ENCODE assay signal across 38 cellular contexts in the genomic region with DNA sequence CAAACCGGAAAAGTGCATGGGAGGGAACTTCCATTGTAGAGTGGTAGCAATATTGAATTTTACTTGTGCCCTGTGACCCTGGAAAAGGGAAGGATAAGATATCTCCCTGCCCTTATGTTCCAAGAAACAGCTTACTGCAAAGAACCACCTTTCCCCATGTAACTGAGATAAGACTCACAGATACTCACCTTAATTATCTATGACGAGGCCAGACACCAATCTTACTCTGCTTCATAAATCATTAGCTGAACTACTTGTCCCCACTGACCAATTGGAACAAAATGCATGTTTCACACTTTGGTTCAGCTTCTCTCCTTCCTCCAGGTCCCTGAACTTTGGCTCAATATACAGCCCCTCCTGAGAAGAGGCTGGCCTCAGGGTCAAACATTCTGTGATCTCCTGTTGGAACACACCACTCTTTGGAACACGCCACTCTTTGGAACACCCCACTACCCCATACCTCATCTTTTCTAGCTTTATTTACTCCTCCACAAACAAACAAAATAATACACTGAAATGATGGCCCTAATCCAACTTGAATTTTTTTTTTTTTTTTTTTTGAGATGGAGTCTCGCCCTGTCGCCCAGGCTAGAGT. TPM values are rescaled to one million over a fixed set of nuclear protein-coding genes. Genes with fewer than 3 reads are reported as not detected.
"Had no signal": no experiment of that assay in that cellular context is flagged by ENCODE, and none has a peak within 500 bp of the region (broad histone marks: within the 10 kb centered on the region; RNA-seq: fewer than 3 reads in every experiment).

No MANE protein-coding gene starts in this region.

- H3K27ac ChIP-seq: ascending aorta, WERI-Rb-1 had no signal

- H3K27me3 ChIP-seq: ascending aorta had no signal

- H3K9me3 Mint-ChIP-seq: activated CD4-positive, alpha-beta memory T cell treated with anti-CD3 and anti-CD28 coated beads, Interleukin-2, amount 10 ng/mL, durations not matched to agents 7 days and 5 days; activated CD4-positive, alpha-beta T cell treated with anti-CD3 and anti-CD28 coated beads, Interleukin-2, amount 10 ng/mL, durations not matched to agents 7 days and 5 days; activated naive CD4-positive, alpha-beta T cell treated with anti-CD3 and anti-CD28 coated beads, Interleukin-2, amount 10 ng/mL, durations not matched to agents 7 days and 5 days; activated naive CD4-positive, alpha-beta T cell treated with anti-CD3 and anti-CD28 coated beads, Interleukin-2, amount 50 U/mL, for 24 hours; activated naive CD8-positive, alpha-beta T cell treated with anti-CD3 and anti-CD28 coated beads, Interleukin-2, amount 10 ng/mL, durations not matched to agents 7 days and 5 days; activated naive CD8-positive, alpha-beta T cell treated with anti-CD3 and anti-CD28 coated beads, Interleukin-2, amount 50 U/mL, for 24 hours; activated T-cell treated with anti-CD3 and anti-CD28 coated beads, Interleukin-2, amount 50 U/mL, for 24 hours; activated T-helper 2 cell treated with anti-CD3 and anti-CD28 coated beads, Interferon-gamma antibody, Interleukin-2, Interleukin-4, amounts not matched to agents 10 μg/mL and 5 μg/mL and 100 μg/mL, durations not matched to agents 14 hours and 24 hours and 36 hours; brain; T-cell; T-helper 2 cell treated with Interferon-gamma antibody and Interleukin-4, amounts not matched to agents 5 μg/mL and 100 μg/mL, for 36 hours; WTC11 had no signal

- H3K4me3 Mint-ChIP-seq: activated CD4-positive, alpha-beta memory T cell treated with anti-CD3 and anti-CD28 coated beads, Interleukin-2, amount 10 ng/mL, durations not matched to agents 7 days and 5 days; activated CD4-positive, alpha-beta T cell treated with anti-CD3 and anti-CD28 coated beads for 36 hours; activated CD4-positive, alpha-beta T cell treated with anti-CD3 and anti-CD28 coated beads, Interleukin-2, amount 10 ng/mL, durations not matched to agents 7 days and 5 days; activated CD8-positive, alpha-beta memory T cell treated with anti-CD3 and anti-CD28 coated beads, Interleukin-2, amount 10 ng/mL, durations not matched to agents 7 days and 5 days; activated CD8-positive, alpha-beta T cell treated with anti-CD3 and anti-CD28 coated beads, Interleukin-2, amount 10 ng/mL, durations not matched to agents 7 days and 5 days; activated naive CD4-positive, alpha-beta T cell treated with anti-CD3 and anti-CD28 coated beads, Interleukin-2, amount 10 ng/mL, durations not matched to agents 7 days and 5 days; activated naive CD4-positive, alpha-beta T cell treated with anti-CD3 and anti-CD28 coated beads, Interleukin-2, amount 50 U/mL, for 24 hours; activated naive CD8-positive, alpha-beta T cell; activated naive CD8-positive, alpha-beta T cell treated with anti-CD3 and anti-CD28 coated beads, Interleukin-2, amount 10 ng/mL, durations not matched to agents 7 days and 5 days; activated naive CD8-positive, alpha-beta T cell treated with anti-CD3 and anti-CD28 coated beads, Interleukin-2, amount 50 U/mL, for 24 hours; activated T-cell treated with anti-CD3 and anti-CD28 coated beads, Interleukin-2, amount 50 U/mL, for 24 hours; T-cell; T-helper 2 cell treated with Interferon-gamma antibody and Interleukin-4, amounts not matched to agents 5 μg/mL and 100 μg/mL, for 36 hours; WTC11 had no signal

- H3K36me3 ChIP-seq: ascending aorta, WERI-Rb-1 had no signal

- FAIRE-seq: TTC549 had no signal

- ATAC-seq: activated CD4-positive, alpha-beta T cell treated with anti-CD3 and anti-CD28 coated beads for 36 hours; activated CD4-positive, CD25-positive, alpha-beta regulatory T cell treated with anti-CD3 and anti-CD28 coated beads, Interleukin-2, amount 50 U/mL, for 24 hours; activated CD8-positive, alpha-beta memory T cell treated with anti-CD3 and anti-CD28 coated beads, Interleukin-2, amount 10 ng/mL, durations not matched to agents 7 days and 5 days; activated CD8-positive, alpha-beta T cell treated with anti-CD3 and anti-CD28 coated beads, Interleukin-2, amount 10 ng/mL, durations not matched to agents 7 days and 5 days; activated naive CD8-positive, alpha-beta T cell treated with anti-CD3 and anti-CD28 coated beads, Interleukin-2, amount 50 U/mL, for 24 hours; T-cell had no signal

- H3K4me1 ChIP-seq: ascending aorta had no signal

- H3K36me3 Mint-ChIP-seq: activated CD8-positive, alpha-beta memory T cell treated with anti-CD3 and anti-CD28 coated beads, Interleukin-2, amount 10 ng/mL, durations not matched to agents 7 days and 5 days; activated naive CD4-positive, alpha-beta T cell treated with anti-CD3 and anti-CD28 coated beads, Interleukin-2, amount 10 ng/mL, durations not matched to agents 7 days and 5 days; activated naive CD4-positive, alpha-beta T cell treated with anti-CD3 and anti-CD28 coated beads, Interleukin-2, amount 50 U/mL, for 24 hours; activated naive CD8-positive, alpha-beta T cell; activated naive CD8-positive, alpha-beta T cell treated with anti-CD3 and anti-CD28 coated beads, Interleukin-2, amount 10 ng/mL, durations not matched to agents 7 days and 5 days; brain; T-cell; WTC11 had no signal

- DNase-seq: activated CD4-positive, alpha-beta memory T cell treated with anti-CD3 and anti-CD28 coated beads, Interleukin-2, amount 10 ng/mL, durations not matched to agents 7 days and 5 days; activated CD4-positive, alpha-beta T cell treated with anti-CD3 and anti-CD28 coated beads for 1 hour; activated CD4-positive, alpha-beta T cell treated with anti-CD3 and anti-CD28 coated beads for 36 hours; activated CD4-positive, alpha-beta T cell treated with anti-CD3 and anti-CD28 coated beads for 48 hours; activated CD4-positive, alpha-beta T cell treated with anti-CD3 and anti-CD28 coated beads, Interleukin-2, amount 10 ng/mL, durations not matched to agents 7 days and 5 days; activated CD4-positive, alpha-beta T cell treated with anti-CD3 and anti-CD28 coated beads, Interleukin-2, amount 50 U/mL, for 48 hours; activated CD4-positive, CD25-positive, alpha-beta regulatory T cell; activated CD8-positive, alpha-beta memory T cell treated with anti-CD3 and anti-CD28 coated beads for 24 hours; activated CD8-positive, alpha-beta memory T cell treated with anti-CD3 and anti-CD28 coated beads, Interleukin-2, amount 10 ng/mL, durations not matched to agents 7 days and 5 days; activated CD8-positive, alpha-beta memory T cell treated with anti-CD3 and anti-CD28 coated beads, Interleukin-2, amount 50 U/mL, for 48 hours; activated CD8-positive, alpha-beta T cell treated with anti-CD3 and anti-CD28 coated beads, Interleukin-2, amount 10 ng/mL, durations not matched to agents 7 days and 5 days; activated effector memory CD4-positive, alpha-beta T cell treated with Interleukin-2 at 50 U/mL for 16 hours; activated gamma-delta T cell; activated naive CD4-positive, alpha-beta T cell treated with anti-CD3 and anti-CD28 coated beads, Interleukin-2, amount 10 ng/mL, durations not matched to agents 7 days and 5 days; activated naive CD4-positive, alpha-beta T cell treated with Interleukin-2 at 50 U/mL for 16 hours; activated naive CD8-positive, alpha-beta T cell treated with anti-CD3 and anti-CD28 coated beads, Interleukin-2, amount 10 ng/mL, durations not matched to agents 7 days and 5 days; activated naive CD8-positive, alpha-beta T cell treated with anti-CD3 and anti-CD28 coated beads, Interleukin-2, amount 50 U/mL, for 24 hours; activated T-cell treated with anti-CD3 and anti-CD28 coated beads, Interleukin-2, amount 50 U/mL, for 24 hours; activated T-cell treated with anti-CD3 and anti-CD28 coated beads, Interleukin-2, amount 50 U/mL, for 48 hours; amygdala; anterior cingulate cortex; central memory CD4-positive, alpha-beta T cell; T-cell; T-helper 2 cell; T-helper 9 cell; WERI-Rb-1 had no signal

- H3K4me3 ChIP-seq: ascending aorta had no signal

- H3K9me3 ChIP-seq: ascending aorta had no signal

- H3K27ac Mint-ChIP-seq: activated CD4-positive, alpha-beta memory T cell treated with anti-CD3 and anti-CD28 coated beads, Interleukin-2, amount 10 ng/mL, durations not matched to agents 7 days and 5 days; activated CD4-positive, alpha-beta T cell treated with anti-CD3 and anti-CD28 coated beads for 36 hours; activated CD4-positive, alpha-beta T cell treated with anti-CD3 and anti-CD28 coated beads, Interleukin-2, amount 10 ng/mL, durations not matched to agents 7 days and 5 days; activated CD8-positive, alpha-beta memory T cell treated with anti-CD3 and anti-CD28 coated beads, Interleukin-2, amount 10 ng/mL, durations not matched to agents 7 days and 5 days; activated CD8-positive, alpha-beta T cell treated with anti-CD3 and anti-CD28 coated beads, Interleukin-2, amount 10 ng/mL, durations not matched to agents 7 days and 5 days; activated naive CD4-positive, alpha-beta T cell treated with anti-CD3 and anti-CD28 coated beads, Interleukin-2, amount 10 ng/mL, durations not matched to agents 7 days and 5 days; activated naive CD4-positive, alpha-beta T cell treated with anti-CD3 and anti-CD28 coated beads, Interleukin-2, amount 50 U/mL, for 24 hours; activated naive CD8-positive, alpha-beta T cell; activated naive CD8-positive, alpha-beta T cell treated with anti-CD3 and anti-CD28 coated beads, Interleukin-2, amount 10 ng/mL, durations not matched to agents 7 days and 5 days; activated naive CD8-positive, alpha-beta T cell treated with anti-CD3 and anti-CD28 coated beads, Interleukin-2, amount 50 U/mL, for 24 hours; activated T-cell treated with anti-CD3 and anti-CD28 coated beads, Interleukin-2, amount 50 U/mL, for 24 hours; activated T-helper 2 cell treated with anti-CD3 and anti-CD28 coated beads, Interferon-gamma antibody, Interleukin-2, Interleukin-4, amounts not matched to agents 10 μg/mL and 5 μg/mL and 100 μg/mL, durations not matched to agents 14 hours and 24 hours and 36 hours; brain; T-cell; T-helper 2 cell treated with Interferon-gamma antibody and Interleukin-4, amounts not matched to agents 5 μg/mL and 100 μg/mL, for 36 hours; WTC11 had no signal

RNA-seq across cellular contexts. Expression of a gene that starts 6.9 kb away (rescaled TPM):
- total RNA-seq: activated CD4-positive, alpha-beta memory T cell treated with anti-CD3 and anti-CD28 coated beads, Interleukin-2, amount 10 ng/mL, durations not matched to agents 7 days and 5 days; activated CD4-positive, alpha-beta T cell treated with anti-CD3 and anti-CD28 coated beads for 36 hours; activated CD4-positive, alpha-beta T cell treated with anti-CD3 and anti-CD28 coated beads, Interleukin-2, amount 10 ng/mL, durations not matched to agents 7 days and 5 days; activated CD8-positive, alpha-beta memory T cell treated with anti-CD3 and anti-CD28 coated beads, Interleukin-2, amount 10 ng/mL, durations not matched to agents 7 days and 5 days; activated CD8-positive, alpha-beta T cell treated with anti-CD3 and anti-CD28 coated beads, Interleukin-2, amount 10 ng/mL, durations not matched to agents 7 days and 5 days; activated naive CD8-positive, alpha-beta T cell treated with anti-CD3 and anti-CD28 coated beads, Interleukin-2, amount 10 ng/mL, durations not matched to agents 7 days and 5 days; activated T-helper 2 cell treated with anti-CD3 and anti-CD28 coated beads, Interferon-gamma antibody, Interleukin-2, Interleukin-4, amounts not matched to agents 10 μg/mL and 5 μg/mL and 100 μg/mL, durations not matched to agents 14 hours and 24 hours and 36 hours; ascending aorta; cardiac septum; T-cell; T-helper 1 cell treated with Interleukin-12 subunit alpha and Interleukin-12 subunit beta and Interleukin-4 antibody, amounts not matched to agents 30 ng/mL and 1 ng/mL, for 36 hours; WTC11 had no signal
- polyA plus RNA-seq: adipose tissue had no signal
